Comparison of ENCODE assay signal across 25 cellular contexts in genomic region chr2:29226808-29227207, GRCh38.
"Had no signal": no experiment of that assay in that cellular context is flagged by ENCODE, and none has a peak within 500 bp of the region (broad histone marks: within the 10 kb centered on the region; RNA-seq: fewer than 3 reads in every experiment).

No MANE protein-coding gene starts in this region.

- H3K27me3 Mint-ChIP-seq: activated CD4-positive, alpha-beta T cell treated with anti-CD3 and anti-CD28 coated beads, Interleukin-2, amount 10 ng/mL, durations not matched to agents 7 days and 5 days had no signal

- DNase-seq: activated CD4-positive, alpha-beta memory T cell treated with anti-CD3 and anti-CD28 coated beads, Interleukin-2, amount 10 ng/mL, durations not matched to agents 7 days and 5 days; activated CD4-positive, alpha-beta T cell treated with anti-CD3 and anti-CD28 coated beads for 1 hour; activated CD4-positive, alpha-beta T cell treated with anti-CD3 and anti-CD28 coated beads for 4 hours; activated CD4-positive, alpha-beta T cell treated with anti-CD3 and anti-CD28 coated beads, Interleukin-2, amount 10 ng/mL, durations not matched to agents 7 days and 5 days; activated CD4-positive, alpha-beta T cell treated with anti-CD3 and anti-CD28 coated beads, Interleukin-2, amount 50 U/mL, for 4 hours; activated CD8-positive, alpha-beta memory T cell treated with anti-CD3 and anti-CD28 coated beads, Interleukin-2, amount 50 U/mL, for 48 hours; activated naive CD4-positive, alpha-beta T cell treated with anti-CD3 and anti-CD28 coated beads, Interleukin-2, amount 10 ng/mL, durations not matched to agents 7 days and 5 days; activated naive CD8-positive, alpha-beta T cell treated with anti-CD3 and anti-CD28 coated beads, Interleukin-2, amount 10 ng/mL, durations not matched to agents 7 days and 5 days; activated T-cell treated with anti-CD3 and anti-CD28 coated beads for 4 hours; activated T-cell treated with anti-CD3 and anti-CD28 coated beads, Interleukin-2, amount 50 U/mL, for 24 hours; activated T-cell treated with anti-CD3 and anti-CD28 coated beads, Interleukin-2, amount 50 U/mL, for 72 hours; central memory CD4-positive, alpha-beta T cell; cerebellar nuclear complex; colonic mucosa; effector CD8-positive, alpha-beta T cell; esophagus squamous epithelium; glutamatergic neuron; heart left ventricle; T-helper 2 cell had no signal

- H3K4me3 Mint-ChIP-seq: activated CD4-positive, alpha-beta memory T cell treated with anti-CD3 and anti-CD28 coated beads, Interleukin-2, amount 10 ng/mL, durations not matched to agents 7 days and 5 days; activated CD4-positive, alpha-beta T cell treated with anti-CD3 and anti-CD28 coated beads, Interleukin-2, amount 10 ng/mL, durations not matched to agents 7 days and 5 days; activated naive CD4-positive, alpha-beta T cell treated with anti-CD3 and anti-CD28 coated beads, Interleukin-2, amount 10 ng/mL, durations not matched to agents 7 days and 5 days; activated naive CD8-positive, alpha-beta T cell treated with anti-CD3 and anti-CD28 coated beads, Interleukin-2, amount 10 ng/mL, durations not matched to agents 7 days and 5 days; activated T-cell treated with anti-CD3 and anti-CD28 coated beads, Interleukin-2, amount 50 U/mL, for 24 hours; activated T-cell treated with anti-CD3 and anti-CD28 coated beads, Interleukin-2, amount 50 U/mL, for 72 hours; brain had no signal

- ATAC-seq: activated naive CD4-positive, alpha-beta T cell treated with anti-CD3 and anti-CD28 coated beads, Interleukin-2, amount 50 U/mL, for 72 hours; activated T-cell treated with anti-CD3 and anti-CD28 coated beads, Interleukin-2, amount 50 U/mL, for 72 hours; heart left ventricle had no signal

- H3K4me1 ChIP-seq: ascending aorta, breast epithelium, colonic mucosa had no signal

- H3K9me3 Mint-ChIP-seq: activated CD4-positive, alpha-beta memory T cell treated with anti-CD3 and anti-CD28 coated beads, Interleukin-2, amount 10 ng/mL, durations not matched to agents 7 days and 5 days; activated CD4-positive, alpha-beta T cell treated with anti-CD3 and anti-CD28 coated beads, Interleukin-2, amount 10 ng/mL, durations not matched to agents 7 days and 5 days; activated naive CD4-positive, alpha-beta T cell treated with anti-CD3 and anti-CD28 coated beads, Interleukin-2, amount 10 ng/mL, durations not matched to agents 7 days and 5 days; activated naive CD4-positive, alpha-beta T cell treated with anti-CD3 and anti-CD28 coated beads, Interleukin-2, amount 50 U/mL, for 72 hours; activated naive CD8-positive, alpha-beta T cell treated with anti-CD3 and anti-CD28 coated beads, Interleukin-2, amount 10 ng/mL, durations not matched to agents 7 days and 5 days; activated T-cell treated with anti-CD3 and anti-CD28 coated beads, Interleukin-2, amount 50 U/mL, for 24 hours; activated T-cell treated with anti-CD3 and anti-CD28 coated beads, Interleukin-2, amount 50 U/mL, for 72 hours had no signal

- H3K36me3 Mint-ChIP-seq: activated naive CD4-positive, alpha-beta T cell treated with anti-CD3 and anti-CD28 coated beads, Interleukin-2, amount 10 ng/mL, durations not matched to agents 7 days and 5 days; activated naive CD4-positive, alpha-beta T cell treated with anti-CD3 and anti-CD28 coated beads, Interleukin-2, amount 50 U/mL, for 72 hours; activated naive CD8-positive, alpha-beta T cell treated with anti-CD3 and anti-CD28 coated beads, Interleukin-2, amount 10 ng/mL, durations not matched to agents 7 days and 5 days had no signal

- H3K9me3 ChIP-seq: ascending aorta, breast epithelium, colonic mucosa, esophagus squamous epithelium, heart left ventricle had no signal

- H3K27ac Mint-ChIP-seq: activated CD4-positive, alpha-beta memory T cell treated with anti-CD3 and anti-CD28 coated beads, Interleukin-2, amount 10 ng/mL, durations not matched to agents 7 days and 5 days; activated CD4-positive, alpha-beta T cell treated with anti-CD3 and anti-CD28 coated beads, Interleukin-2, amount 10 ng/mL, durations not matched to agents 7 days and 5 days; activated naive CD4-positive, alpha-beta T cell treated with anti-CD3 and anti-CD28 coated beads, Interleukin-2, amount 10 ng/mL, durations not matched to agents 7 days and 5 days; activated naive CD4-positive, alpha-beta T cell treated with anti-CD3 and anti-CD28 coated beads, Interleukin-2, amount 50 U/mL, for 72 hours; activated naive CD8-positive, alpha-beta T cell treated with anti-CD3 and anti-CD28 coated beads, Interleukin-2, amount 10 ng/mL, durations not matched to agents 7 days and 5 days; activated T-cell treated with anti-CD3 and anti-CD28 coated beads, Interleukin-2, amount 50 U/mL, for 24 hours; activated T-cell treated with anti-CD3 and anti-CD28 coated beads, Interleukin-2, amount 50 U/mL, for 72 hours; brain had no signal

- H3K4me1 Mint-ChIP-seq: activated CD4-positive, alpha-beta memory T cell treated with anti-CD3 and anti-CD28 coated beads, Interleukin-2, amount 10 ng/mL, durations not matched to agents 7 days and 5 days; activated CD4-positive, alpha-beta T cell treated with anti-CD3 and anti-CD28 coated beads, Interleukin-2, amount 10 ng/mL, durations not matched to agents 7 days and 5 days; activated naive CD4-positive, alpha-beta T cell treated with anti-CD3 and anti-CD28 coated beads, Interleukin-2, amount 10 ng/mL, durations not matched to agents 7 days and 5 days; activated naive CD8-positive, alpha-beta T cell treated with anti-CD3 and anti-CD28 coated beads, Interleukin-2, amount 10 ng/mL, durations not matched to agents 7 days and 5 days had no signal

- H3K4me3 ChIP-seq: ascending aorta, breast epithelium, cardiac muscle cell, colonic mucosa, esophagus squamous epithelium, heart left ventricle had no signal

- H3K27me3 ChIP-seq: ascending aorta, cardiac muscle cell, colonic mucosa had no signal

- H3K36me3 ChIP-seq: ascending aorta, breast epithelium, cardiac muscle cell, colonic mucosa, esophagus squamous epithelium, heart left ventricle had no signal

- H3K27ac ChIP-seq: ascending aorta, breast epithelium, cardiac muscle cell, colonic mucosa, epithelial cell of prostate, esophagus squamous epithelium, heart left ventricle had no signal
